ENCODE assay signal across 14 cellular contexts in genomic region chr17:50208611-50209061, GRCh38. TPM values are rescaled to one million over a fixed set of nuclear protein-coding genes. Genes with fewer than 3 reads are reported as not detected.
DNase-seq lines count a peak whose midpoint lies in the region; ATAC-seq and TF ChIP-seq lines count a peak whose summit lies in the region.
"Had no signal": no experiment of that assay in that cellular context is flagged by ENCODE, and none has a peak within 500 bp of the region (broad histone marks: within the 10 kb centered on the region; RNA-seq: fewer than 3 reads in every experiment).

No MANE protein-coding gene starts in this region.

- no peak overlapping the region for H2AFZ ChIP-seq in ACC112 (ENCODE audit: low read length, unreplicated experiment)

- H3K79me2 ChIP-seq in ACC112 (ENCODE audit: control insufficient read depth, insufficient read depth, low read length, unreplicated experiment): peaks cover 9% of the 10 kb centered on the region

- CTCF ChIA-PET in activated CD4-positive, alpha-beta memory T cell treated with anti-CD3 and anti-CD28 coated beads for 36 hours (lab: Charles Lee): interaction anchor here (1.5 to 16.6 kb wide), 2 partner anchors 8 to 64 kb away, joined by 10 to 324 read pairs; partner anchors contain the start of genes COL1A1 and TMEM92

- POLR2A ChIA-PET in activated CD4-positive, alpha-beta memory T cell treated with anti-CD3 and anti-CD28 coated beads for 36 hours (lab: Charles Lee): no interaction called here

- H3K4me3 ChIP-seq in ACC112 (ENCODE audit: low read depth, low read length) (no peak overlapping the region), HUES48 (ENCODE audit: low read depth, low read length) (no peak overlapping the region)
- H3K4me3 ChIP-seq: testis had no signal

- peak overlapping the region; percentile 28 for H3K27ac Mint-ChIP-seq in endothelial cell (ENCODE audit: unreplicated experiment)
- peak overlapping the region; percentile 100 for H3K27ac Mint-ChIP-seq in osteocyte (ENCODE audit: unreplicated experiment)
- H3K27ac Mint-ChIP-seq in activated CD4-positive, alpha-beta memory T cell treated with anti-CD3 and anti-CD28 coated beads for 36 hours: no peak overlapping the region

- H3K27ac ChIP-seq in ACC112 (ENCODE audit: low read depth, low read length) (peak overlapping the region; percentile 91), HUES48 (ENCODE audit: low read depth, low read length) (peak overlapping the region; percentile 49)
- H3K27ac ChIP-seq: neutrophil had no signal

- TF ChIP-seq CTCF in endothelial cell (IDR thresholded peaks at IDR 0.05; ENCODE audit: unreplicated experiment) (no peak), osteocyte (IDR thresholded peaks at IDR 0.05) (no peak)

- H3K9ac ChIP-seq in HUES48 (ENCODE audit: low read depth, low read length): no peak overlapping the region

- intact Hi-C loops in activated CD4-positive, alpha-beta memory T cell treated with anti-CD3 and anti-CD28 coated beads for 36 hours (cut with micrococcal nuclease): no loop called here

- peaks cover 77% of the 10 kb centered on the region for H3K4me1 ChIP-seq in ACC112 (ENCODE audit: control insufficient read depth, insufficient read depth, low read length, unreplicated experiment)
- H3K4me1 ChIP-seq in HUES48 (ENCODE audit: control insufficient read depth, insufficient read depth, low read length): peaks cover 67% of the 10 kb centered on the region

- H3K27me3 ChIP-seq in ACC112 (ENCODE audit: insufficient read depth, low read length) (no peaks in the 10 kb centered on the region), HUES48 (ENCODE audit: control insufficient read depth, insufficient read depth, low read length) (peaks cover 6% of the 10 kb centered on the region; the same call in 1 of the 2 replicates)
- H3K27me3 ChIP-seq: testis had no signal

- DNase-seq in endothelial cell (ENCODE audit: low spot score) (no peak), osteocyte (ENCODE audit: extremely low spot score, unreplicated experiment) (no peak), DMS79 treated with DMSO at 0.1 percent for 48 hours (lab: John Stamatoyannopoulos, UW) (no peak)
- no peak for DNase-seq in activated CD4-positive, alpha-beta memory T cell treated with anti-CD3 and anti-CD28 coated beads for 36 hours
- no peak for DNase-seq in activated naive CD4-positive, alpha-beta T cell treated with Interleukin-2 at 50 U/mL for 16 hours
- DNase-seq: activated T-cell treated with anti-CD3 and anti-CD28 coated beads, Interleukin-2, amount 50 U/mL, for 4 hours; central memory CD4-positive, alpha-beta T cell; NCI-H510A treated with DMSO at 0.1 percent for 48 hours; SHP77; testis had no signal

- H3K9me3 Mint-ChIP-seq in endothelial cell (ENCODE audit: unreplicated experiment) (no peaks in the 10 kb centered on the region), osteocyte (ENCODE audit: unreplicated experiment) (no peaks in the 10 kb centered on the region)
- no peaks in the 10 kb centered on the region for H3K9me3 Mint-ChIP-seq in activated CD4-positive, alpha-beta memory T cell treated with anti-CD3 and anti-CD28 coated beads for 36 hours
- H3K9me3 Mint-ChIP-seq: activated T-cell treated with anti-CD3 and anti-CD28 coated beads, Interleukin-2, amount 50 U/mL, for 4 hours had no signal

- peak overlapping the region; percentile 32 for H3K4me3 Mint-ChIP-seq in endothelial cell (ENCODE audit: unreplicated experiment)
- no peak overlapping the region for H3K4me3 Mint-ChIP-seq in osteocyte (ENCODE audit: unreplicated experiment)
- H3K4me3 Mint-ChIP-seq in activated CD4-positive, alpha-beta memory T cell treated with anti-CD3 and anti-CD28 coated beads for 36 hours: no peak overlapping the region
- H3K4me3 Mint-ChIP-seq: activated T-cell treated with anti-CD3 and anti-CD28 coated beads, Interleukin-2, amount 50 U/mL, for 4 hours had no signal

- peaks cover 14% of the 10 kb centered on the region for H3K4me1 Mint-ChIP-seq in endothelial cell (ENCODE audit: unreplicated experiment)
- H3K4me1 Mint-ChIP-seq in osteocyte (ENCODE audit: unreplicated experiment): peaks cover 99% of the 10 kb centered on the region
- peaks cover 19% of the 10 kb centered on the region for H3K4me1 Mint-ChIP-seq in activated CD4-positive, alpha-beta memory T cell treated with anti-CD3 and anti-CD28 coated beads for 36 hours (ENCODE audit: low read depth)

- H3K36me3 Mint-ChIP-seq in endothelial cell (ENCODE audit: low read depth, unreplicated experiment) (no peaks in the 10 kb centered on the region), osteocyte (ENCODE audit: unreplicated experiment) (no peaks in the 10 kb centered on the region)
- no peaks in the 10 kb centered on the region for H3K36me3 Mint-ChIP-seq in activated CD4-positive, alpha-beta memory T cell treated with anti-CD3 and anti-CD28 coated beads for 36 hours

- no peaks in the 10 kb centered on the region for H3K9me3 ChIP-seq in HUES48 (ENCODE audit: control insufficient read depth, insufficient read depth, low read length)
- H3K9me3 ChIP-seq: neutrophil, testis had no signal

- ATAC-seq in HG03135 (IDR thresholded peaks at IDR 0.05; ENCODE audit: unreplicated experiment): no peak
- ATAC-seq: activated T-cell treated with anti-CD3 and anti-CD28 coated beads, Interleukin-2, amount 50 U/mL, for 4 hours had no signal

- H3K27me3 Mint-ChIP-seq in endothelial cell (ENCODE audit: unreplicated experiment): peaks cover 16% of the 10 kb centered on the region
- no peaks in the 10 kb centered on the region for H3K27me3 Mint-ChIP-seq in osteocyte (ENCODE audit: unreplicated experiment)
- peaks cover 50% of the 10 kb centered on the region for H3K27me3 Mint-ChIP-seq in activated CD4-positive, alpha-beta memory T cell treated with anti-CD3 and anti-CD28 coated beads for 36 hours

- H3K36me3 ChIP-seq in ACC112 (ENCODE audit: insufficient read depth, low read length): no peaks in the 10 kb centered on the region
- H3K36me3 ChIP-seq in HUES48 (ENCODE audit: control insufficient read depth, insufficient read depth, low read length): no peaks in the 10 kb centered on the region
- H3K36me3 ChIP-seq: neutrophil had no signal

RNA-seq across cellular contexts. Expression of gene COL1A1, which starts 7.2 kb away (rescaled TPM):
- total RNA-seq in endothelial cell (ENCODE audit: unreplicated experiment) (6.8 TPM), osteocyte (25,918 and 28,023 TPM in 2 replicates)
- 1 to 10 TPM; 2.3 to 3.7 TPM for total RNA-seq in activated CD4-positive, alpha-beta memory T cell treated with anti-CD3 and anti-CD28 coated beads for 36 hours

RNA-seq across cellular contexts. Expression of gene SGCA, which starts 42.8 kb away (rescaled TPM):
- total RNA-seq in endothelial cell (ENCODE audit: unreplicated experiment) (not detected), osteocyte (12.0 and 13.0 TPM in 2 replicates)
- under 1 TPM in 1 of 2 experiments, not detected in 1; 0.59 TPM for total RNA-seq in activated CD4-positive, alpha-beta memory T cell treated with anti-CD3 and anti-CD28 coated beads for 36 hours
- total RNA-seq: activated T-cell treated with anti-CD3 and anti-CD28 coated beads, Interleukin-2, amount 50 U/mL, for 4 hours had no signal

RNA-seq across cellular contexts. Expression of gene PPP1R9B, which starts 58.2 kb away (rescaled TPM):
- total RNA-seq in endothelial cell (ENCODE audit: unreplicated experiment) (101 TPM), osteocyte (175 and 176 TPM in 2 replicates)
- total RNA-seq in activated CD4-positive, alpha-beta memory T cell treated with anti-CD3 and anti-CD28 coated beads for 36 hours: 10 to 100 TPM; 84.3 to 86.1 TPM

Comparison
In these comparisons a context has a peak if more than half of its experiments do, and no peak if none do; other contexts are left out.
1. RNA of gene COL1A1, which starts 7.2 kb away (total RNA-seq): 25,918 to 28,023 TPM in osteocyte; 6.8 TPM in endothelial cell (single experiment) and 2.3 to 3.7 TPM in activated CD4-positive, alpha-beta memory T cell treated with anti-CD3 and anti-CD28 coated beads for 36 hours; every median in the first group is over 1,000 times any median in the second.